Comparison of ENCODE assay signal across 17 cellular contexts in the genomic region with DNA sequence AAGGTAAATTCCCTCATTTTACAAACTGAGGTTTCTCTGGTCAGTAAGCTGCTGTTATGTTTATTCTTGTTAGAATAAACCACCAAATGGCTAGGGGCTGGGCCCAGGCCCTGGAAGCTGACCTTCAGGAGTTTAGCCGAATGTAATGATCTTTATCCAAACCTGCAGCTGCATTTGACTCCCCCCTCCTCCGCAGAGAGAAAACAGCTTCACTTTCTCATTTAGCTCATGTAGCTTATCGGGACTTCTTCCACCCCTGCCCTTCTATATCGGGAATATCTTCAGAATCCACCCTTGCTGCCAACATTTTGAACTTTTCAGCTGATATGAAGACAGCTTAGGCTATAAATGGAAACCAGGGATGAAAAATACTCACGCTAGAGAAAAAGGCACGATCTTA.
DNase-seq lines count a peak whose midpoint lies in the region; ATAC-seq and TF ChIP-seq lines count a peak whose summit lies in the region.
"Had no signal": no experiment of that assay in that cellular context is flagged by ENCODE, and none has a peak within 500 bp of the region (broad histone marks: within the 10 kb centered on the region; RNA-seq: fewer than 3 reads in every experiment).

No MANE protein-coding gene starts in this region.

- H3K4me1 ChIP-seq in Caco-2, result no peaks in the 10 kb centered on the region

- peaks cover 20% of the 10 kb centered on the region for H3K36me3 ChIP-seq in Caco-2 (ENCODE audit: control insufficient read depth, insufficient read depth, low read length)

- H3K4me3 ChIP-seq in Caco-2 (ENCODE audit: low read depth, low read length), result no peak overlapping the region
- H3K4me3 ChIP-seq: body of pancreas had no signal

- H3K27ac Mint-ChIP-seq in Caco-2 (ENCODE audit: unreplicated experiment) (peak overlapping the region; percentile 16), activated B cell treated with CpG ODN at 0.5 μM for 24 hours (peak overlapping the region; percentile 47), nephron progenitor cell (peak overlapping the region; percentile 31), natural killer cell (no peak overlapping the region)
- no peak overlapping the region for H3K27ac Mint-ChIP-seq in effector memory CD8-positive, alpha-beta T cell
- H3K27ac Mint-ChIP-seq: activated CD4-positive, alpha-beta memory T cell treated with anti-CD3 and anti-CD28 coated beads, Interleukin-2, amount 10 ng/mL, durations not matched to agents 7 days and 5 days; activated naive CD8-positive, alpha-beta T cell; type B pancreatic cell had no signal

- H3K9me3 ChIP-seq in Caco-2, result no peaks in the 10 kb centered on the region
- H3K9me3 ChIP-seq: body of pancreas had no signal

- BruUV-seq in Caco-2 (replicated peaks; lab: Mats Ljungman, UMichigan), result no TSS peak

- no peak overlapping the region for H3K4me3 Mint-ChIP-seq in Caco-2 (ENCODE audit: unreplicated experiment)
- H3K4me3 Mint-ChIP-seq in activated B cell treated with CpG ODN at 0.5 μM for 24 hours, result no peak overlapping the region
- no peak overlapping the region for H3K4me3 Mint-ChIP-seq in nephron progenitor cell
- no peak overlapping the region for H3K4me3 Mint-ChIP-seq in natural killer cell
- no peak overlapping the region for H3K4me3 Mint-ChIP-seq in effector memory CD8-positive, alpha-beta T cell
- H3K4me3 Mint-ChIP-seq: activated CD4-positive, alpha-beta memory T cell treated with anti-CD3 and anti-CD28 coated beads, Interleukin-2, amount 10 ng/mL, durations not matched to agents 7 days and 5 days; activated naive CD8-positive, alpha-beta T cell; naive thymus-derived CD4-positive, alpha-beta T cell; type B pancreatic cell had no signal

- no peaks in the 10 kb centered on the region for H3K9me3 Mint-ChIP-seq in Caco-2 (ENCODE audit: unreplicated experiment)
- H3K9me3 Mint-ChIP-seq in activated B cell treated with CpG ODN at 0.5 μM for 24 hours, result no peaks in the 10 kb centered on the region
- H3K9me3 Mint-ChIP-seq in nephron progenitor cell, result no peaks in the 10 kb centered on the region
- H3K9me3 Mint-ChIP-seq in natural killer cell, result no peaks in the 10 kb centered on the region
- H3K9me3 Mint-ChIP-seq in effector memory CD8-positive, alpha-beta T cell, result no peaks in the 10 kb centered on the region
- H3K9me3 Mint-ChIP-seq: activated CD4-positive, alpha-beta memory T cell treated with anti-CD3 and anti-CD28 coated beads, Interleukin-2, amount 10 ng/mL, durations not matched to agents 7 days and 5 days; type B pancreatic cell had no signal

- CTCF ChIA-PET in Caco-2 (lab: Charles Lee) (interaction anchor here (0.6 to 1.2 kb wide), 3 partner anchors 39 to 130 kb away, joined by 3 to 4 read pairs (median 3); no protein-coding TSS in a partner anchor), activated B cell treated with CpG ODN at 0.5 μM for 24 hours (lab: Charles Lee) (interaction anchor here (0.8 kb wide), 1 partner anchor 130 kb away, joined by 3 read pairs; no protein-coding TSS in a partner anchor)

- no peaks in the 10 kb centered on the region for H3K27me3 Mint-ChIP-seq in Caco-2 (ENCODE audit: insufficient read depth, unreplicated experiment)
- no peaks in the 10 kb centered on the region for H3K27me3 Mint-ChIP-seq in activated B cell treated with CpG ODN at 0.5 μM for 24 hours
- no peaks in the 10 kb centered on the region for H3K27me3 Mint-ChIP-seq in nephron progenitor cell (ENCODE audit: low read depth, poor library complexity)
- no peaks in the 10 kb centered on the region for H3K27me3 Mint-ChIP-seq in natural killer cell (ENCODE audit: low read depth in 2 of 2)
- H3K27me3 Mint-ChIP-seq in effector memory CD8-positive, alpha-beta T cell, result no peaks in the 10 kb centered on the region
- H3K27me3 Mint-ChIP-seq: activated CD4-positive, alpha-beta memory T cell treated with anti-CD3 and anti-CD28 coated beads, Interleukin-2, amount 10 ng/mL, durations not matched to agents 7 days and 5 days; activated naive CD8-positive, alpha-beta T cell; naive thymus-derived CD4-positive, alpha-beta T cell; type B pancreatic cell had no signal

- no peaks in the 10 kb centered on the region for H3K27me3 ChIP-seq in Caco-2 (replicated peaks; ENCODE audit: control insufficient read depth, insufficient read depth, low read length)
- H3K27me3 ChIP-seq: body of pancreas had no signal

- intact Hi-C loops in Caco-2 (cut with micrococcal nuclease; ENCODE audit: unreplicated experiment), result no loop called here
- intact Hi-C loops in activated B cell treated with CpG ODN at 0.5 μM for 24 hours (cut with micrococcal nuclease), result no loop called here
- intact Hi-C loops in Right ventricle myocardium superior (cut with DNase I), result no loop called here
- intact Hi-C loops in natural killer cell (cut with micrococcal nuclease), result no loop called here

- ATAC-seq in activated B cell treated with CpG ODN at 0.5 μM for 24 hours (ENCODE audit: low read depth) (no peak), Right ventricle myocardium superior (ENCODE audit: poor library complexity) (peak; percentile 60), natural killer cell (no peak), HG03196 (IDR thresholded peaks at IDR 0.05; ENCODE audit: unreplicated experiment) (no peak)
- no peak for ATAC-seq in effector memory CD8-positive, alpha-beta T cell (replicated peaks)
- ATAC-seq: body of pancreas; naive thymus-derived CD4-positive, alpha-beta T cell had no signal

- no peak for TF ChIP-seq CTCF in Caco-2 (IDR thresholded peaks at IDR 0.05; ENCODE audit: insufficient read depth in 1 of 2, low read depth in 1 of 2, low read length in 1 of 2, severe bottlenecking in 1 of 2, unreplicated experiment in 1 of 2)
- no peak for TF ChIP-seq CTCF in activated B cell treated with CpG ODN at 0.5 μM for 24 hours (IDR thresholded peaks at IDR 0.05)
- TF ChIP-seq CTCF in nephron progenitor cell (IDR thresholded peaks at IDR 0.05), result no peak
- TF ChIP-seq CTCF in natural killer cell (IDR thresholded peaks at IDR 0.05), result no peak

- POLR2A ChIA-PET in Caco-2 (lab: Charles Lee), result no interaction called here
- POLR2A ChIA-PET in activated B cell treated with CpG ODN at 0.5 μM for 24 hours (lab: Charles Lee), result interaction anchor here (0.6 to 1.0 kb wide), 3 partner anchors 8 to 120 kb away, joined by 3 to 4 read pairs (median 3); no protein-coding TSS in a partner anchor

- H3K36me3 Mint-ChIP-seq in Caco-2 (ENCODE audit: insufficient read depth, unreplicated experiment) (peaks cover 95% of the 10 kb centered on the region), activated B cell treated with CpG ODN at 0.5 μM for 24 hours (ENCODE audit: low read depth) (peaks cover 51% of the 10 kb centered on the region), nephron progenitor cell (ENCODE audit: low read depth) (peaks cover 74% of the 10 kb centered on the region), natural killer cell (no peaks in the 10 kb centered on the region)
- H3K36me3 Mint-ChIP-seq in effector memory CD8-positive, alpha-beta T cell (ENCODE audit: insufficient read depth), result peaks cover 58% of the 10 kb centered on the region

- DNase-seq in Caco-2 (no peak), activated B cell treated with CpG ODN at 0.5 μM for 24 hours (no peak), Right ventricle myocardium superior (no peak), nephron progenitor cell (no peak), natural killer cell (no peak), NCI-H748 (lab: John Stamatoyannopoulos, UW; ENCODE audit: unreplicated experiment) (no peak)
- no peak for DNase-seq in effector memory CD8-positive, alpha-beta T cell
- DNase-seq: activated CD4-positive, alpha-beta memory T cell treated with anti-CD3 and anti-CD28 coated beads, Interleukin-2, amount 10 ng/mL, durations not matched to agents 7 days and 5 days; activated T-cell treated with anti-CD3 and anti-CD28 coated beads, Interleukin-2, amount 50 U/mL, for 48 hours; naive thymus-derived CD4-positive, alpha-beta T cell; NCI-H187 treated with DMSO at 0.1 percent for 48 hours; NCI-H446 treated with DMSO at 0.1 percent for 48 hours; SW 1271 had no signal

- H3K4me1 Mint-ChIP-seq in Caco-2 (ENCODE audit: low read depth, unreplicated experiment) (peaks cover 5% of the 10 kb centered on the region), activated B cell treated with CpG ODN at 0.5 μM for 24 hours (peaks cover 29% of the 10 kb centered on the region), nephron progenitor cell (peaks cover 22% of the 10 kb centered on the region), natural killer cell (peaks cover 18 to 19% of the 10 kb centered on the region in 2 donors)
- H3K4me1 Mint-ChIP-seq in effector memory CD8-positive, alpha-beta T cell (ENCODE audit: low read depth in 2 of 2), result peaks cover 11 to 23% of the 10 kb centered on the region in 2 donors

Comparison
In these comparisons a context has a peak if more than half of its experiments do, and no peak if none do; other contexts are left out.
1. H3K27ac Mint-ChIP-seq: peak in Caco-2 (single experiment), activated B cell treated with CpG ODN at 0.5 μM for 24 hours (single experiment) and nephron progenitor cell (single experiment); none in natural killer cell (0 of 2) and effector memory CD8-positive, alpha-beta T cell (0 of 2).